ENCODE assay signal across 24 cellular contexts in the genomic region with DNA sequence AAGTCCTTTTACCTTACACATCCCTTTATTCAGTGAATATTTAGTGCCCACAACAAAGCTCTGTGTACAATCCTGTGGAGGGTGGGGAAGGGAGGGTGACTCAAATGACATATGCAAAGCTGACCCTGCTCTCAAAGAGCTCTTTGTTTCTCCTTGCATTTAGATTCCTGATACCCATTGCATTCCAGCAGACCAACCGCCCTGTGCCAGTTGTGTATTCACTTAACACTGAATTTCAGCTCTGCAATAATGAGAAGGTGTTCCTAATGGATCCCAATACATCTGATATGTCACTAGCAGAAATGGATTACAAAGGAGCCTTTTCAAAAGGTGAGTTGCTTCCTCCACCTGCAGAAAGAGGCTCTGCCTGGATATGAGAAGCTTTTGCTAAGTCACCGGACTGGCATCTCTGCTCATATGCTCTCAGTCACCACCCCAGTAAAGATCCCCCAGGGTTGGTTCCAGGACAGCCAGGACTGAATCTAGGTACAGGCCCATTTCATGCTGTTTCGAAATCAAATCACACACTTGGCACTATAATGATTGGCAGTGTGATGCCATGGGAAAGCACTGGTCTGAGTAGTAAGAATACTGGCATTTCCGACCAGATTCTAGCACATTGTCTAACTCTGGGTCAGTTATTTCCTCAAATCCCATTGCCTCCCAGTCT. TPM values are rescaled to one million over a fixed set of nuclear protein-coding genes. Genes with fewer than 3 reads are reported as not detected.
A peak's percentile ranks its signal among the peaks of the same experiment; 100 is the strongest.
DNase-seq lines count a peak whose midpoint lies in the region; ATAC-seq, FAIRE-seq and TF ChIP-seq lines count a peak whose summit lies in the region.
"Had no signal": no experiment of that assay in that cellular context is flagged by ENCODE, and none has a peak within 500 bp of the region (broad histone marks: within the 10 kb centered on the region; RNA-seq: fewer than 3 reads in every experiment).

No MANE protein-coding gene starts in this region.

- 90% methylated on average over 4 of the region's 4 CpGs for WGBS in HepG2 (ENCODE audit: low lambda C conversion rate)
- WGBS in right lobe of liver (ENCODE audit: insufficient coverage, low coverage, low lambda C conversion rate, missing lambda C conversion rate), result 51% methylated on average over 2 of the region's 4 CpGs
- WGBS in body of pancreas, 2 donors, result 66 to 71% methylated on average over 4 of the region's 4 CpGs

- no peak overlapping the region for H2AFZ ChIP-seq in HepG2 (ENCODE audit: low read length)

- no peak overlapping the region for H3K9ac ChIP-seq in HepG2 (ENCODE audit: insufficient read depth, low read depth, low read length)
- H3K9ac ChIP-seq: BLaER1 had no signal

- no peak overlapping the region for H3K4me3 ChIP-seq in HepG2 (replicated peaks in 1 of 3; ENCODE audit: insufficient read depth in 1 of 3, low read depth in 2 of 3, low read length in 3 of 3)
- no peak overlapping the region for H3K4me3 ChIP-seq in right lobe of liver
- H3K4me3 ChIP-seq in body of pancreas, result no peak overlapping the region
- H3K4me3 ChIP-seq: BLaER1, left lung had no signal

- FAIRE-seq in HepG2 (lab: Jason Lieb, UNC) (no peak), urothelium cell line (lab: Jason Lieb, UNC) (peak; percentile 44)

- no peak overlapping the region for H3K27ac Mint-ChIP-seq in mesothelial cell of epicardium
- H3K27ac Mint-ChIP-seq: activated T-helper 17 cell treated with anti-CD3 and anti-CD28 coated beads, Interleukin-2, amount 50 U/mL, for 72 hours; stimulated activated naive B cell treated with anti-CD40 and anti-IgM and Interleukin-4, amounts not matched to agents 10 μg/mL and 1 μg/mL and 100 μg/mL, for 72 hours had no signal

- H3K9me3 Mint-ChIP-seq in mesothelial cell of epicardium, result peaks cover 4% of the 10 kb centered on the region
- H3K9me3 Mint-ChIP-seq: stimulated activated naive B cell treated with anti-CD40 and anti-IgM and Interleukin-4, amounts not matched to agents 10 μg/mL and 1 μg/mL and 100 μg/mL, for 72 hours had no signal

- in situ Hi-C loops in HepG2 (cut with HindIII; ENCODE audit: extremely low pct_ligation_motif_present, low pct_unique_long_range_greater_than_20kb), result no loop called here

- H3K36me3 ChIP-seq in HepG2 (replicated peaks in 1 of 2; ENCODE audit: control insufficient read depth in 1 of 2, insufficient read depth in 2 of 2, low read length in 2 of 2) (peaks cover 13 to 39% of the 10 kb centered on the region in 2 experiments), right lobe of liver (no peaks in the 10 kb centered on the region), body of pancreas (replicated peaks in 1 of 2; ENCODE audit: insufficient read depth in 1 of 2, low read depth in 2 of 2) (no peaks in the 10 kb centered on the region)
- H3K36me3 ChIP-seq: BLaER1, left lung had no signal

- no peak for TF ChIP-seq RAD21 in HepG2 (CRISPR knock-in tag; IDR thresholded peaks at IDR 0.05)

- TF ChIP-seq EP300 in HepG2 (IDR thresholded peaks at IDR 0.05; ENCODE audit: low read depth in 2 of 2, low read length in 2 of 2) (no peak), HepG2 (CRISPR knock-in tag; IDR thresholded peaks at IDR 0.05; ENCODE audit: borderline replicate concordance) (no peak)

- H3K9me3 ChIP-seq in HepG2 (ENCODE audit: low read length), result no peaks in the 10 kb centered on the region
- H3K9me3 ChIP-seq in right lobe of liver, result no peaks in the 10 kb centered on the region
- no peaks in the 10 kb centered on the region for H3K9me3 ChIP-seq in body of pancreas
- H3K9me3 ChIP-seq: BLaER1, left lung had no signal

- H3K27me3 ChIP-seq in HepG2 (ENCODE audit: control insufficient read depth in 1 of 2, insufficient read depth in 2 of 2, low read length in 2 of 2), result no peaks in the 10 kb centered on the region
- no peaks in the 10 kb centered on the region for H3K27me3 ChIP-seq in right lobe of liver
- no peaks in the 10 kb centered on the region for H3K27me3 ChIP-seq in body of pancreas
- H3K27me3 ChIP-seq: BLaER1, left lung had no signal

- H3K4me3 Mint-ChIP-seq in mesothelial cell of epicardium, result no peak overlapping the region
- H3K4me3 Mint-ChIP-seq: activated T-helper 17 cell treated with anti-CD3 and anti-CD28 coated beads, Interleukin-2, amount 50 U/mL, for 72 hours; naive B cell; stimulated activated naive B cell treated with anti-CD40 and anti-IgM and Interleukin-4, amounts not matched to agents 10 μg/mL and 1 μg/mL and 100 μg/mL, for 72 hours; type B pancreatic cell had no signal

- TF ChIP-seq POLR2A in HepG2 (IDR thresholded peaks at IDR 0.05; ENCODE audit: insufficient read depth in 1 of 2, low read depth in 2 of 2, low read length in 2 of 2) (no peak), right lobe of liver (IDR thresholded peaks at IDR 0.05) (no peak), body of pancreas (IDR thresholded peaks at IDR 0.05) (peak in 1 of 3 donors; percentile 4)

- peaks cover 22% of the 10 kb centered on the region for H3K36me3 Mint-ChIP-seq in mesothelial cell of epicardium
- H3K36me3 Mint-ChIP-seq: naive B cell; stimulated activated naive B cell treated with anti-CD40 and anti-IgM and Interleukin-4, amounts not matched to agents 10 μg/mL and 1 μg/mL and 100 μg/mL, for 72 hours had no signal

- H3K4me2 ChIP-seq in HepG2 (ENCODE audit: low read depth, low read length), result no peak overlapping the region
- H3K4me2 ChIP-seq: BLaER1 had no signal

- H3K27ac ChIP-seq in HepG2 (ENCODE audit: extremely low read length, insufficient read depth, low read length), result no peak overlapping the region
- H3K27ac ChIP-seq in right lobe of liver, result no peak overlapping the region
- H3K27ac ChIP-seq in body of pancreas, result peak overlapping the region; percentile 44 to 80 (median 77)
- H3K27ac ChIP-seq: BLaER1 had no signal

- ATAC-seq in HepG2 (peak; percentile 72), right lobe of liver (no peak), body of pancreas (peak; percentile 95)
- ATAC-seq: activated T-helper 17 cell treated with anti-CD3 and anti-CD28 coated beads, Interleukin-2, amount 50 U/mL, for 72 hours; left lung; Right ventricle myocardium inferior; stimulated activated naive B cell treated with anti-CD40 and anti-IgM and Interleukin-4, amounts not matched to agents 10 μg/mL and 1 μg/mL and 100 μg/mL, for 72 hours had no signal

- H3K4me1 Mint-ChIP-seq in mesothelial cell of epicardium, result no peaks in the 10 kb centered on the region
- H3K4me1 Mint-ChIP-seq: activated T-helper 17 cell treated with anti-CD3 and anti-CD28 coated beads, Interleukin-2, amount 50 U/mL, for 72 hours; naive B cell; stimulated activated naive B cell treated with anti-CD40 and anti-IgM and Interleukin-4, amounts not matched to agents 10 μg/mL and 1 μg/mL and 100 μg/mL, for 72 hours had no signal

- POLR2A ChIA-PET in HepG2 (lab: Yijun Ruan, JAX), result no interaction called here

- no peaks in the 10 kb centered on the region for H3K27me3 Mint-ChIP-seq in mesothelial cell of epicardium (ENCODE audit: low read depth)
- H3K27me3 Mint-ChIP-seq: stimulated activated naive B cell treated with anti-CD40 and anti-IgM and Interleukin-4, amounts not matched to agents 10 μg/mL and 1 μg/mL and 100 μg/mL, for 72 hours; type B pancreatic cell had no signal

- no peaks in the 10 kb centered on the region for H4K20me1 ChIP-seq in HepG2 (ENCODE audit: insufficient read depth, low read length)
- H4K20me1 ChIP-seq: BLaER1 had no signal

- H3K4me1 ChIP-seq in HepG2 (ENCODE audit: insufficient read depth, low read length) (no peaks in the 10 kb centered on the region; the same call in 1 of the 2 replicates), right lobe of liver (no peaks in the 10 kb centered on the region), body of pancreas (peaks cover 7% of the 10 kb centered on the region)
- H3K4me1 ChIP-seq: BLaER1, left lung had no signal

- CTCF ChIA-PET in HepG2 (lab: Yijun Ruan, JAX; ENCODE audit: low intra/inter-chr PET ratio, low total read pairs), result no interaction called here

- H3K79me2 ChIP-seq in HepG2 (ENCODE audit: insufficient read depth, low read length), result no peaks in the 10 kb centered on the region

- no TSS peak for BruUV-seq in HepG2 (replicated peaks; lab: Mats Ljungman, UMichigan)

- TF ChIP-seq CTCF in HepG2 (CRISPR knock-in tag; IDR thresholded peaks at IDR 0.05) (no peak), right lobe of liver (IDR thresholded peaks at IDR 0.05) (no peak), body of pancreas (IDR thresholded peaks at IDR 0.05) (no peak), mesothelial cell of epicardium (IDR thresholded peaks at IDR 0.05; ENCODE audit: unreplicated experiment) (no peak)

- intact Hi-C loops in HepG2 (cut with micrococcal nuclease; ENCODE audit: unreplicated experiment), result no loop called here
- intact Hi-C loops in right lobe of liver (cut with DNase I), result no loop called here
- intact Hi-C loops in body of pancreas (cut with DNase I), result no loop called here
- intact Hi-C loops in posterior vena cava (cut with DNase I), result no loop called here

- DNase-seq in HepG2 (ENCODE audit: low spot score), result peak; percentile 69
- DNase-seq in right lobe of liver, result no peak
- peak; percentile 23 to 58 (median 48) for DNase-seq in body of pancreas
- DNase-seq in left kidney (ENCODE audit: low read depth, low spot score), result peak; percentile 46
- peak; percentile 83 for DNase-seq in urothelium cell line (ENCODE audit: low spot score)
- no peak for DNase-seq in occipital lobe (lab: John Stamatoyannopoulos, UW)
- no peak for DNase-seq in mesothelial cell of epicardium (ENCODE audit: low spot score in 2 of 2, unreplicated experiment in 2 of 2)
- no peak for DNase-seq in posterior vena cava (ENCODE audit: low spot score)
- DNase-seq: 8988T; central memory CD4-positive, alpha-beta T cell; DMS153; effector memory CD4-positive, alpha-beta T cell; GOT3; hippocampal formation; Kasumi-1; left lung; naive B cell; NCI-H446; stimulated activated CD4-positive, alpha-beta T cell treated with anti-CD3 and anti-CD28 coated beads, Interleukin-15, amount 100 ng/mL, for 24 hours; stimulated activated naive B cell treated with anti-CD40 and anti-IgM and Interleukin-4, amounts not matched to agents 10 μg/mL and 1 μg/mL and 100 μg/mL, for 72 hours had no signal

RNA-seq across cellular contexts. Expression of gene ANXA3, which starts 17.1 kb away (rescaled TPM):
- total RNA-seq in HepG2 (2016; rRNA removed; fragmentation: Illumina TruSeq; extraction: Trizol) (6.5 and 8.2 TPM in 2 replicates), right lobe of liver (1 to 10 TPM in 5 of 6 experiments, under 1 TPM in 1; 0.95 to 3.4 (median 2.0) TPM), body of pancreas (10 to 100 TPM; 35.9 to 65.1 TPM), occipital lobe (5.1 TPM), mesothelial cell of epicardium (86.1 to 90.2 TPM (median 87.2 TPM) in 3 replicates), posterior vena cava (10 to 100 TPM; 13.8 to 20.0 TPM)
- 1.9 and 2.2 TPM in 2 replicates for total RNA-seq in HepG2 (2016; cell fraction: cytosol; rRNA removed; fragmentation: Illumina TruSeq; extraction: Trizol; ENCODE audit: low read depth)
- 6.1 and 9.1 TPM in 2 replicates for total RNA-seq in HepG2 (2016; cell fraction: insoluble cytoplasmic fraction; rRNA removed; fragmentation: Illumina TruSeq; extraction: Trizol)
- total RNA-seq in HepG2 (2016; cell fraction: membrane; rRNA removed; fragmentation: Illumina TruSeq; extraction: Trizol), result 1.7 and 1.9 TPM in 2 replicates
- total RNA-seq in HepG2 (2016; cell fraction: nucleus; rRNA removed; fragmentation: Illumina TruSeq; extraction: Trizol), result 4.7 and 5.7 TPM in 2 replicates
- polyA plus RNA-seq in HepG2 (2011; rRNA removed), result 6.9 and 8.1 TPM in 2 replicates
- polyA plus RNA-seq in HepG2 (2011; cell fraction: cytosol; rRNA removed), result 3.8 and 4.9 TPM in 2 replicates
- polyA plus RNA-seq in HepG2 (2011; cell fraction: nucleus; rRNA removed), result 9.6 and 10.8 TPM in 2 replicates
- polyA plus RNA-seq in HepG2 (2012), result 1.9 and 3.0 TPM in 2 replicates
- 1.7 TPM in 2 replicates for polyA plus RNA-seq in HepG2 (2016; cell fraction: cytosol; fragmentation: Illumina TruSeq; extraction: Trizol; ENCODE audit: low read depth)
- polyA plus RNA-seq in HepG2 (2016; cell fraction: insoluble cytoplasmic fraction; fragmentation: Illumina TruSeq; extraction: Trizol; ENCODE audit: low read depth), result 7.8 and 8.2 TPM in 2 replicates
- 1.5 and 1.7 TPM in 2 replicates for polyA plus RNA-seq in HepG2 (2016; cell fraction: membrane; fragmentation: Illumina TruSeq; extraction: Trizol; ENCODE audit: low read depth)
- polyA plus RNA-seq in HepG2 (2016; cell fraction: nucleus; fragmentation: Illumina TruSeq; extraction: Trizol; ENCODE audit: insufficient read depth, low read depth), result 7.8 and 9.5 TPM in 2 replicates
- polyA minus RNA-seq in HepG2 (2011; rRNA and poly(A)+ RNA removed; ENCODE audit: low replicate concordance), result 4.3 and 72.3 TPM in 2 replicates
- 5.7 and 10.3 TPM in 2 replicates for polyA minus RNA-seq in HepG2 (2011; cell fraction: cytosol; rRNA and poly(A)+ RNA removed)
- polyA minus RNA-seq in HepG2 (2011; cell fraction: nucleus; rRNA and poly(A)+ RNA removed), result 8.8 and 10.7 TPM in 2 replicates
- total RNA-seq: activated T-helper 17 cell treated with anti-CD3 and anti-CD28 coated beads, Interleukin-2, amount 50 U/mL, for 72 hours had no signal

Comparison
In these comparisons a context has a peak if more than half of its experiments do, and no peak if none do; other contexts are left out.
1. ATAC-seq: peak in HepG2 (single experiment) and body of pancreas (single experiment); none in right lobe of liver (0 of 4).
2. DNase-seq: peak in HepG2 (single experiment), body of pancreas (4 of 4), left kidney (single experiment) and urothelium cell line (single experiment); none in right lobe of liver (0 of 3), occipital lobe (single experiment), mesothelial cell of epicardium (0 of 2) and posterior vena cava (single experiment).
3. H3K27ac ChIP-seq: peak in body of pancreas (4 of 4); none in HepG2 (single experiment) and right lobe of liver (0 of 3).